35 cellular contexts compared by ENCODE assay signal in the genomic region with DNA sequence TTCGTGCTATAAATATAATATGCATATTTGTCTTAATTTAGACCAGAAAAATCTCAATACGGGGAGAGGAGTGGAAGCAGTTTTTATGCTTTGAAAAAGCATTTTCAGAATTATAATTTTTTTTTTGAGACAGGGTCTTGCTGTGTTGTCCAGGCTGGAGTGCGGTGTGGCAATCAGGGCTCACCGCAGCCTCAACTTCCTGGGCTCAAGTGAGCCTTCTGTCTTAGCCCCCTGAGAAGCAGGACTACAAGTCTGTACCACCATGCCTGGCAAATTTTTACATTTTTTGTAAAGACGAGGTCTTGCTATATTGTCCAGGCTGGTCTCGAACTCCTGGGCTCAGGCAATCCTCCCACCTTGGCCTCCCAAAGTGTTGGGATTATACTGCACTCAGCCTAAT.
"Had no signal": no experiment of that assay in that cellular context is flagged by ENCODE, and none has a peak within 500 bp of the region (broad histone marks: within the 10 kb centered on the region; RNA-seq: fewer than 3 reads in every experiment).

No MANE protein-coding gene starts in this region.

- DNase-seq: Karpas-422, Kasumi-1, MG63, MM.1S, MV-4-11, NCI-H1048, NCI-H1092, NCI-H1092 treated with DMSO at 0.1 percent for 48 hours, NCI-H1105, NCI-H1105 treated with DMSO at 0.1 percent for 48 hours, NCI-H1417, NCI-H1417 treated with DMSO at 0.1 percent for 48 hours, NCI-H1436, NCI-H1436 treated with DMSO at 0.1 percent for 48 hours, NCI-H146, NCI-H1694, NCI-H1694 treated with DMSO at 0.1 percent for 48 hours, NCI-H187, NCI-H187 treated with DMSO at 0.1 percent for 48 hours, NCI-H1930, NCI-H2029, NCI-H2029 treated with DMSO at 0.1 percent for 48 hours, NCI-H2081, NCI-H2081 treated with DMSO at 0.1 percent for 48 hours, NCI-H2107, NCI-H2171, NCI-H2227 treated with DMSO at 0.1 percent for 48 hours, NCI-H226, NCI-H345, NCI-H446, NCI-H446 treated with DMSO at 0.1 percent for 48 hours, NCI-H510A, NCI-H510A treated with DMSO at 0.1 percent for 48 hours, NCI-H524, NCI-H524 treated with DMSO at 0.1 percent for 48 hours had no signal

- H3K36me3 ChIP-seq: MG63 had no signal

- H3K4me3 ChIP-seq: MG63 had no signal

- H3K27me3 ChIP-seq: MG63 had no signal

- H3K9me3 ChIP-seq: MG63 had no signal
